In genomic region chr2:66084948-66085590, GRCh38 we compare ENCODE assay signal across 15 cellular contexts.
"Had no signal": no experiment of that assay in that cellular context is flagged by ENCODE, and none has a peak within 500 bp of the region (broad histone marks: within the 10 kb centered on the region; RNA-seq: fewer than 3 reads in every experiment).

No MANE protein-coding gene starts in this region.

- H3K27me3 ChIP-seq: gastrocnemius medialis, sigmoid colon had no signal

- H3K9me3 ChIP-seq: gastrocnemius medialis, suprapubic skin had no signal

- DNase-seq: activated CD4-positive, alpha-beta T cell treated with anti-CD3 and anti-CD28 coated beads, Interleukin-2, amount 50 U/mL, for 4 hours; activated CD4-positive, CD25-positive, alpha-beta regulatory T cell treated with anti-CD3 and anti-CD28 coated beads, Interleukin-2, amount 50 U/mL, for 72 hours; activated effector memory CD4-positive, alpha-beta T cell treated with anti-CD3 and anti-CD28 coated beads, Interleukin-2, amount 50 U/mL, for 16 hours; activated T-cell treated with anti-CD3 and anti-CD28 coated beads, Interleukin-2, amount 50 U/mL, for 1 hour; amygdala; cortex of kidney; effector CD8-positive, alpha-beta T cell; gastrocnemius medialis; kidney; left ventricle myocardium inferior; sigmoid colon; stimulated activated CD4-positive, alpha-beta T cell treated with anti-CD3 and anti-CD28 coated beads, Interleukin-12 subunit alpha, Interleukin-12 subunit beta, amount 100 ng/mL, for 4 hours; stimulated activated naive CD4-positive, alpha-beta T cell treated with Interleukin-2 at 50 U/mL for 16 hours had no signal

- ATAC-seq: activated naive CD4-positive, alpha-beta T cell treated with anti-CD3 and anti-CD28 coated beads, Interleukin-2, amount 50 U/mL, for 72 hours; gastrocnemius medialis had no signal

- H3K4me3 ChIP-seq: gastrocnemius medialis, left ventricle myocardium inferior, sigmoid colon, suprapubic skin had no signal

- FAIRE-seq: kidney had no signal

- H3K36me3 ChIP-seq: gastrocnemius medialis, left ventricle myocardium inferior, sigmoid colon, suprapubic skin had no signal

- H3K27ac ChIP-seq: gastrocnemius medialis, left ventricle myocardium inferior, sigmoid colon, suprapubic skin had no signal

- H3K4me1 ChIP-seq: gastrocnemius medialis, left ventricle myocardium inferior, sigmoid colon, suprapubic skin had no signal
